29 cellular contexts compared by ENCODE assay signal in genomic region chr13:66347718-66348117, GRCh38.
DNase-seq lines count a peak whose midpoint lies in the region; TF ChIP-seq lines count a peak whose summit lies in the region.
"Had no signal": no experiment of that assay in that cellular context is flagged by ENCODE, and none has a peak within 500 bp of the region (broad histone marks: within the 10 kb centered on the region; RNA-seq: fewer than 3 reads in every experiment).

No MANE protein-coding gene starts in this region.

- no peaks in the 10 kb centered on the region for H3K9me3 Mint-ChIP-seq in activated naive CD8-positive, alpha-beta T cell treated with anti-CD3 and anti-CD28 coated beads for 36 hours
- H3K9me3 Mint-ChIP-seq: activated naive CD4-positive, alpha-beta T cell treated with anti-CD3 and anti-CD28 coated beads, Interleukin-2, amount 50 U/mL, for 24 hours had no signal

- H4K20me1 ChIP-seq in osteoblast (ENCODE audit: insufficient read depth, low read length), result no peaks in the 10 kb centered on the region
- H4K20me1 ChIP-seq: BLaER1 had no signal

- H3K27ac ChIP-seq in tibial nerve (no peak overlapping the region), osteoblast (ENCODE audit: low read depth, low read length) (no peak overlapping the region)
- H3K27ac ChIP-seq: BLaER1, esophagus squamous epithelium, foreskin keratinocyte, heart right ventricle, parathyroid adenoma, PC-9 had no signal

- TF ChIP-seq EP300 in tibial nerve (IDR thresholded peaks at IDR 0.05), result no peak

- H3K36me3 Mint-ChIP-seq in activated naive CD8-positive, alpha-beta T cell treated with anti-CD3 and anti-CD28 coated beads for 36 hours, result no peaks in the 10 kb centered on the region
- H3K36me3 Mint-ChIP-seq: activated naive CD4-positive, alpha-beta T cell treated with anti-CD3 and anti-CD28 coated beads, Interleukin-2, amount 50 U/mL, for 24 hours; IgD-negative memory B cell; memory B cell had no signal

- H3K36me3 ChIP-seq in tibial nerve (no peaks in the 10 kb centered on the region), osteoblast (ENCODE audit: insufficient read depth, low read length) (no peaks in the 10 kb centered on the region)
- H3K36me3 ChIP-seq: BLaER1, esophagus squamous epithelium, heart right ventricle had no signal

- H3K27ac Mint-ChIP-seq in activated naive CD8-positive, alpha-beta T cell treated with anti-CD3 and anti-CD28 coated beads for 36 hours, result no peak overlapping the region
- H3K27ac Mint-ChIP-seq: activated CD4-positive, alpha-beta memory T cell treated with anti-CD3 and anti-CD28 coated beads, Interleukin-2, amount 10 ng/mL, durations not matched to agents 7 days and 5 days; activated naive CD4-positive, alpha-beta T cell treated with anti-CD3 and anti-CD28 coated beads, Interleukin-2, amount 50 U/mL, for 24 hours; activated T-helper 17 cell treated with anti-CD3 and anti-CD28 coated beads, Interleukin-2, amount 50 U/mL, for 72 hours; IgD-negative memory B cell; memory B cell had no signal

- no peaks in the 10 kb centered on the region for H3K4me1 Mint-ChIP-seq in activated naive CD8-positive, alpha-beta T cell treated with anti-CD3 and anti-CD28 coated beads for 36 hours
- H3K4me1 Mint-ChIP-seq: activated CD4-positive, alpha-beta memory T cell treated with anti-CD3 and anti-CD28 coated beads, Interleukin-2, amount 10 ng/mL, durations not matched to agents 7 days and 5 days; activated naive CD4-positive, alpha-beta T cell treated with anti-CD3 and anti-CD28 coated beads, Interleukin-2, amount 50 U/mL, for 24 hours; activated T-helper 17 cell treated with anti-CD3 and anti-CD28 coated beads, Interleukin-2, amount 50 U/mL, for 72 hours; central memory CD8-positive, alpha-beta T cell; IgD-negative memory B cell; memory B cell had no signal

- TF ChIP-seq POLR2A in tibial nerve (IDR thresholded peaks at IDR 0.05), result no peak

- peak; percentile 1 for DNase-seq in HK-2 (ENCODE audit: unreplicated experiment)
- DNase-seq in NCI-H2227 (lab: John Stamatoyannopoulos, UW; ENCODE audit: unreplicated experiment), result peak; percentile 55
- peak; percentile 17 for DNase-seq in astrocyte of the hippocampus (ENCODE audit: low read depth, low spot score)
- peak; percentile 33 for DNase-seq in kidney glomerular epithelial cell (lab: John Stamatoyannopoulos, UW)
- no peak for DNase-seq in activated CD4-positive, CD25-positive, alpha-beta regulatory T cell (lab: John Stamatoyannopoulos, UW)
- no peak for DNase-seq in tibial nerve (ENCODE audit: low spot score in 2 of 2)
- DNase-seq in activated naive CD8-positive, alpha-beta T cell treated with anti-CD3 and anti-CD28 coated beads for 36 hours, result no peak
- DNase-seq in osteoblast (ENCODE audit: insufficient read length, low spot score, missing footprints), result no peak
- DNase-seq: activated CD4-positive, alpha-beta memory T cell treated with anti-CD3 and anti-CD28 coated beads, Interleukin-2, amount 10 ng/mL, durations not matched to agents 7 days and 5 days; activated CD4-positive, alpha-beta T cell treated with anti-CD3 and anti-CD28 coated beads for 1 hour; activated CD8-positive, alpha-beta memory T cell treated with anti-CD3 and anti-CD28 coated beads, Interleukin-2, amount 50 U/mL, for 4 hours; anterior cingulate cortex; DND-41; esophagus squamous epithelium; heart right ventricle; left colon; NCI-H1694; PC-9; stimulated activated naive CD4-positive, alpha-beta T cell had no signal

- H3K4me2 ChIP-seq in osteoblast (ENCODE audit: insufficient read depth, low read length), result no peak overlapping the region
- H3K4me2 ChIP-seq: BLaER1, PC-9, smooth muscle cell had no signal

- no peak overlapping the region for H3K4me3 ChIP-seq in tibial nerve
- H3K4me3 ChIP-seq in osteoblast (ENCODE audit: insufficient read depth, low read length), result no peak overlapping the region
- H3K4me3 ChIP-seq: BLaER1, esophagus squamous epithelium, heart right ventricle, PC-9, smooth muscle cell had no signal

- WGBS in tibial nerve, 2 donors, result 91 to 95% methylated on average over 3 of the region's 3 CpGs

- no peaks in the 10 kb centered on the region for H3K27me3 ChIP-seq in tibial nerve
- no peaks in the 10 kb centered on the region for H3K27me3 ChIP-seq in osteoblast (ENCODE audit: insufficient read depth, low read length)
- H3K27me3 ChIP-seq: BLaER1, esophagus squamous epithelium, foreskin keratinocyte, heart right ventricle had no signal

- TF ChIP-seq CTCF in tibial nerve (IDR thresholded peaks at IDR 0.05), result no peak
- TF ChIP-seq CTCF in osteoblast (IDR thresholded peaks at IDR 0.05; ENCODE audit: extremely low read depth, low read depth, low read length), result no peak

- H3K79me2 ChIP-seq in osteoblast (ENCODE audit: insufficient read depth, low read length), result no peaks in the 10 kb centered on the region
- H3K79me2 ChIP-seq: parathyroid adenoma had no signal

- H3K9me3 ChIP-seq in tibial nerve (no peaks in the 10 kb centered on the region), osteoblast (ENCODE audit: low read depth, low read length) (no peaks in the 10 kb centered on the region)
- H3K9me3 ChIP-seq: BLaER1, heart right ventricle had no signal

- no peak overlapping the region for H3K4me3 Mint-ChIP-seq in activated naive CD8-positive, alpha-beta T cell treated with anti-CD3 and anti-CD28 coated beads for 36 hours
- H3K4me3 Mint-ChIP-seq: activated CD4-positive, alpha-beta memory T cell treated with anti-CD3 and anti-CD28 coated beads, Interleukin-2, amount 10 ng/mL, durations not matched to agents 7 days and 5 days; activated naive CD4-positive, alpha-beta T cell treated with anti-CD3 and anti-CD28 coated beads, Interleukin-2, amount 50 U/mL, for 24 hours; activated T-helper 17 cell treated with anti-CD3 and anti-CD28 coated beads, Interleukin-2, amount 50 U/mL, for 72 hours; central memory CD8-positive, alpha-beta T cell; IgD-negative memory B cell; memory B cell; neural crest cell had no signal

- H3K27me3 Mint-ChIP-seq in activated naive CD8-positive, alpha-beta T cell treated with anti-CD3 and anti-CD28 coated beads for 36 hours, result no peaks in the 10 kb centered on the region
- H3K27me3 Mint-ChIP-seq: activated CD4-positive, alpha-beta memory T cell treated with anti-CD3 and anti-CD28 coated beads, Interleukin-2, amount 10 ng/mL, durations not matched to agents 7 days and 5 days; activated naive CD4-positive, alpha-beta T cell treated with anti-CD3 and anti-CD28 coated beads, Interleukin-2, amount 50 U/mL, for 24 hours; activated T-helper 17 cell treated with anti-CD3 and anti-CD28 coated beads, Interleukin-2, amount 50 U/mL, for 72 hours; central memory CD8-positive, alpha-beta T cell; IgD-negative memory B cell; memory B cell had no signal

- no peak overlapping the region for H2AFZ ChIP-seq in osteoblast (ENCODE audit: low read length)
- H2AFZ ChIP-seq: parathyroid adenoma, PC-9 had no signal

- H3K4me1 ChIP-seq in tibial nerve (peaks cover 0 to 9% (median 0%) of the 10 kb centered on the region in 4 donors), osteoblast (ENCODE audit: insufficient read depth, low read length) (no peaks in the 10 kb centered on the region)
- H3K4me1 ChIP-seq: esophagus squamous epithelium, foreskin keratinocyte, parathyroid adenoma had no signal

Comparison
In these comparisons a context has a peak if more than half of its experiments do, and no peak if none do; other contexts are left out.
1. DNase-seq: peak in HK-2 (single experiment), NCI-H2227 (single experiment), astrocyte of the hippocampus (single experiment) and kidney glomerular epithelial cell (single experiment); none in activated CD4-positive, CD25-positive, alpha-beta regulatory T cell (0 of 4), tibial nerve (0 of 2), activated naive CD8-positive, alpha-beta T cell treated with anti-CD3 and anti-CD28 coated beads for 36 hours (single experiment) and osteoblast (single experiment).